Comparison of ENCODE assay signal across 12 cellular contexts in the genomic region with DNA sequence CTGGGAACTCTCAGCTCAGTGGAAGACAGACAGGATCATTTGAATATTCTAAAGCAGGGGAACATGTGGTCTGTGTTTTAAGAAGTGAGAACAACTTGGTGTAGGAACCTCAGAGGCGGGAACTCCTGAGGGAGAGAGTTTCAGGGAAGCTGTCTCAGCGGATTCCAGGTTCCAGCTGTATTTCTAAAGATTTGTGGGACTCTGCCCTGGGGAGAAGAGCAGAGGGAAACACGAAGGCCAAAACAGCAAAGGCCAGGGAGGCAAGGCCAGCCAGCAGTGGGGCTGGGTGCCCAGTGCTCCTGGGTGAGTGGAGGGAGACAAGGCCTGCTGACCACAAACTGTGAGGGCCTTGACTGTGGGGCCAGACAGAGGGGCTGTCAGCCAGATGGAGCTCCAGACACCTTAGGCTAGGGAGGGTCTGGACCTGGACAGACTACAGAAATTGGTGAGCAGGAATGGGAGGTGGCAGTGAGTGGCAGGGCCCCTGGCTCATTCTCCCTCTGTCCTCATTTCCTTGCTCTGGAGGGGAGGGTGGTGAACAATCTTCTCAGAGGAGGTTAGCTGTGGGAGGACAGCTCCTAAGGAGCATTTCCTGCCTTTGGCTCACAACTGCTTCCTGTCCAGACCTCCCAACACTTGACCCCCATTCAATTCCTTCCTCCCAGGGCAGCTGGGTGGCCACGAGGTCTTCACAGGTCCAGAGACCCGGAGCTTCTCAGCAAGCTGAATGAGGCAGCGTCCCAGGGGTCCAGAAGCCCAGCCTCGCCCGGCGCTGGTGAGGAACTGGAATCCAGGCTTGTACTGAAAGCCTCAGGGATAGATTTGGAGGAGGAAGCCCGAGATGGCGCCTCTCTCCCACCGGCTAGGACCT. TPM values are rescaled to one million over a fixed set of nuclear protein-coding genes. Genes with fewer than 3 reads are reported as not detected.
A peak's percentile ranks its signal among the peaks of the same experiment; 100 is the strongest.
DNase-seq lines count a peak whose midpoint lies in the region; TF ChIP-seq lines count a peak whose summit lies in the region.
"Had no signal": no experiment of that assay in that cellular context is flagged by ENCODE, and none has a peak within 500 bp of the region (broad histone marks: within the 10 kb centered on the region; RNA-seq: fewer than 3 reads in every experiment).

No MANE protein-coding gene starts in this region.

- WGBS in mesendoderm (ENCODE audit: extremely low coverage, insufficient coverage, low lambda C conversion rate), result no CpG with 5 or more reads among the region's 12 CpGs

- no peaks in the 10 kb centered on the region for H3K27me3 Mint-ChIP-seq in MCF 10A (ENCODE audit: insufficient read depth, unreplicated experiment)

- H3K9ac ChIP-seq in mesendoderm (ENCODE audit: low read length) (peak overlapping the region; percentile 44), MM.1S (ENCODE audit: low read length) (no peak overlapping the region)

- no peaks in the 10 kb centered on the region for H4K20me1 ChIP-seq in MM.1S (ENCODE audit: insufficient read depth, low read length)

- no peak overlapping the region for H4K5ac ChIP-seq in mesendoderm (ENCODE audit: low read length)

- peak overlapping the region; percentile 43 for H2BK5ac ChIP-seq in mesendoderm (ENCODE audit: low read length)

- BruUV-seq in MCF 10A (replicated peaks; lab: Mats Ljungman, UMichigan), result no TSS peak

- no peak overlapping the region for H2AFZ ChIP-seq in MM.1S (ENCODE audit: low read length)

- peak overlapping the region; percentile 41 for H2AK5ac ChIP-seq in mesendoderm (ENCODE audit: low read length)

- H3K36me3 ChIP-seq in breast epithelium, result no peaks in the 10 kb centered on the region
- H3K36me3 ChIP-seq in mesendoderm (ENCODE audit: control insufficient read depth, insufficient read depth, low read length), result no peaks in the 10 kb centered on the region
- H3K36me3 ChIP-seq in MM.1S (replicated peaks; ENCODE audit: insufficient read depth, low read length), result no peaks in the 10 kb centered on the region
- H3K36me3 ChIP-seq: SJCRH30 had no signal

- H3F3A ChIP-seq in MM.1S (ENCODE audit: insufficient read depth, low read length), result no peaks in the 10 kb centered on the region

- peak overlapping the region in 1 of 2 donors; percentile 84 for H3K27ac ChIP-seq in breast epithelium
- H3K27ac ChIP-seq in mesendoderm (ENCODE audit: low read depth, low read length), result peak overlapping the region; percentile 31
- no peak overlapping the region for H3K27ac ChIP-seq in MM.1S (ENCODE audit: low read length)
- H3K27ac ChIP-seq: SJCRH30 had no signal

- no peak for TF ChIP-seq CTCF in MCF 10A (IDR thresholded peaks at IDR 0.05; ENCODE audit: unreplicated experiment)
- no peak for TF ChIP-seq CTCF in breast epithelium (IDR thresholded peaks at IDR 0.05)
- no peak for TF ChIP-seq CTCF in cardiac fibroblast (IDR thresholded peaks at IDR 0.05; ENCODE audit: low read depth, low read length)
- no peak for TF ChIP-seq CTCF in MM.1S (IDR thresholded peaks at IDR 0.05; ENCODE audit: low read length)

- no peak overlapping the region for H3K4me3 ChIP-seq in breast epithelium
- H3K4me3 ChIP-seq in cardiac fibroblast (replicated peaks in 1 of 2; ENCODE audit: low read depth in 2 of 2, low read length in 2 of 2), result no peak overlapping the region
- H3K4me3 ChIP-seq in mesendoderm (ENCODE audit: low read length), result no peak overlapping the region
- no peak overlapping the region for H3K4me3 ChIP-seq in MM.1S (ENCODE audit: low read length)
- H3K4me3 ChIP-seq: SJCRH30 had no signal

- H3K4me3 Mint-ChIP-seq in MCF 10A (ENCODE audit: unreplicated experiment), result no peak overlapping the region
- H3K4me3 Mint-ChIP-seq: central memory CD8-positive, alpha-beta T cell had no signal

- intact Hi-C loops in MCF 10A (cut with micrococcal nuclease) (no loop called here), breast epithelium (cut with DNase I; ENCODE audit: low total_unique reads) (no loop called here)

- H3K79me1 ChIP-seq in mesendoderm (ENCODE audit: low read length), result no peaks in the 10 kb centered on the region

- H3K4me2 ChIP-seq in mesendoderm (ENCODE audit: low read length), result no peak overlapping the region
- no peak overlapping the region for H3K4me2 ChIP-seq in MM.1S (ENCODE audit: low read depth, low read length)

- DNase-seq in MCF 10A (ENCODE audit: unreplicated experiment), result no peak
- DNase-seq in breast epithelium (ENCODE audit: low spot score in 2 of 2), result no peak
- peak; percentile 43 to 82 for DNase-seq in cardiac fibroblast (ENCODE audit: low read depth in 2 of 2)
- DNase-seq in mesendoderm, result peak; percentile 59
- no peak for DNase-seq in MM.1S
- DNase-seq in NCI-H146 (lab: John Stamatoyannopoulos, UW), result no peak
- DNase-seq in NCI-H187 (lab: John Stamatoyannopoulos, UW), result no peak
- DNase-seq in HEK293T (ENCODE audit: extremely low spot score), result no peak
- DNase-seq: activated CD8-positive, alpha-beta memory T cell treated with anti-CD3 and anti-CD28 coated beads for 24 hours; NCI-H1105; SJCRH30 had no signal

- peaks cover 17% of the 10 kb centered on the region for H3K4me1 Mint-ChIP-seq in MCF 10A (ENCODE audit: insufficient read depth, unreplicated experiment)

- peak overlapping the region; percentile 19 for H3K18ac ChIP-seq in mesendoderm (ENCODE audit: low read length)

- TF ChIP-seq POLR2A in breast epithelium (IDR thresholded peaks at IDR 0.05), result no peak

- H3K9me3 Mint-ChIP-seq in MCF 10A (ENCODE audit: unreplicated experiment), result no peaks in the 10 kb centered on the region
- H3K9me3 Mint-ChIP-seq: central memory CD8-positive, alpha-beta T cell had no signal

- H4K8ac ChIP-seq in mesendoderm (ENCODE audit: low read depth, low read length), result no peak overlapping the region

- no peaks in the 10 kb centered on the region for H3K79me2 ChIP-seq in mesendoderm (ENCODE audit: control insufficient read depth, insufficient read depth, low read length)
- H3K79me2 ChIP-seq in MM.1S (ENCODE audit: low read length), result no peaks in the 10 kb centered on the region

- H3K27ac Mint-ChIP-seq in MCF 10A (ENCODE audit: low read depth, unreplicated experiment), result peak overlapping the region; percentile 87

- H3K9me3 ChIP-seq in breast epithelium, result no peaks in the 10 kb centered on the region
- H3K9me3 ChIP-seq in MM.1S (replicated peaks; ENCODE audit: insufficient read depth, low read length), result no peaks in the 10 kb centered on the region
- H3K9me3 ChIP-seq: SJCRH30 had no signal

- POLR2A ChIA-PET in MCF 10A (lab: Yijun Ruan, JAX) (interaction anchor here (0.6 to 2.1 kb wide), 5 partner anchors 15 to 99 kb away, joined by 3 to 6 read pairs (median 3); partner anchors contain the start of genes FZD2 and GPATCH8), HEK293T (lab: Yijun Ruan, JAX) (interaction anchor here (0.8 to 1.9 kb wide), 8 partner anchors 8 to 155 kb away, joined by 3 to 8 read pairs (median 3); partner anchors contain the start of genes FZD2 and GPATCH8)

- H2BK120ac ChIP-seq in mesendoderm (ENCODE audit: low read depth, low read length), result peak overlapping the region; percentile 1

- H3K27me3 ChIP-seq in breast epithelium (peaks cover 0 to 7% of the 10 kb centered on the region in 2 donors), mesendoderm (ENCODE audit: insufficient read depth, low read length, poor library complexity) (peaks cover 4% of the 10 kb centered on the region), MM.1S (replicated peaks; ENCODE audit: insufficient read depth, low read length) (peaks cover 10% of the 10 kb centered on the region; the same call in 1 of the 2 replicates)
- H3K27me3 ChIP-seq: SJCRH30 had no signal

- H2BK15ac ChIP-seq in mesendoderm (replicated peaks; ENCODE audit: low read depth), result no peak overlapping the region

- no peaks in the 10 kb centered on the region for H3K36me3 Mint-ChIP-seq in MCF 10A (ENCODE audit: insufficient read depth, unreplicated experiment)

- CTCF ChIA-PET in MCF 10A (lab: Yijun Ruan, JAX) (interaction anchor here (0.6 to 6.2 kb wide), 8 partner anchors 9 to 101 kb away, joined by 3 to 65 read pairs (median 4); partner anchors contain the start of gene FZD2), HEK293T (lab: Yijun Ruan, JAX) (interaction anchor here (1.1 to 1.7 kb wide), 3 partner anchors 13 to 101 kb away, joined by 3 to 7 read pairs (median 4); no protein-coding TSS in a partner anchor)

- no peaks in the 10 kb centered on the region for H3K9me2 ChIP-seq in MM.1S (replicated peaks; ENCODE audit: insufficient read depth, low read length)

- no peak overlapping the region for H3K23ac ChIP-seq in mesendoderm (ENCODE audit: low read length)

- no peaks in the 10 kb centered on the region for H3K4me1 ChIP-seq in breast epithelium
- peaks cover 13% of the 10 kb centered on the region for H3K4me1 ChIP-seq in mesendoderm (ENCODE audit: control insufficient read depth, low read depth, low read length)
- H3K4me1 ChIP-seq in MM.1S (ENCODE audit: low read length), result no peaks in the 10 kb centered on the region

- H3K56ac ChIP-seq in mesendoderm (ENCODE audit: low read length), result peak overlapping the region; percentile 80

- H3K4ac ChIP-seq in mesendoderm (ENCODE audit: low read depth, low read length), result peak overlapping the region; percentile 46

TF ChIP-seq in HEK293T, 16 proteins besides CTCF, POLR2A, EP300 and RAD21:
- no peak for TF ChIP-seq SP1 (IDR thresholded peaks at IDR 0.05)
- no peak for TF ChIP-seq SUZ12 (IDR thresholded peaks at IDR 0.05)
- no peak for TF ChIP-seq FOXA1 (IDR thresholded peaks at IDR 0.05)
- no peak; the same call in 1 of the 2 replicates for TF ChIP-seq L3MBTL2 (conservative IDR thresholded peaks at IDR 0.05)
- no peak for TF ChIP-seq FOXK2 (IDR thresholded peaks at IDR 0.05)
- TF ChIP-seq HDGF (IDR thresholded peaks at IDR 0.05; ENCODE audit: borderline replicate concordance), result no peak
- TF ChIP-seq CTBP1 (IDR thresholded peaks at IDR 0.05; ENCODE audit: borderline replicate concordance), result no peak
- TF ChIP-seq TARDBP (IDR thresholded peaks at IDR 0.05), result no peak
- TF ChIP-seq, protein P1, sequence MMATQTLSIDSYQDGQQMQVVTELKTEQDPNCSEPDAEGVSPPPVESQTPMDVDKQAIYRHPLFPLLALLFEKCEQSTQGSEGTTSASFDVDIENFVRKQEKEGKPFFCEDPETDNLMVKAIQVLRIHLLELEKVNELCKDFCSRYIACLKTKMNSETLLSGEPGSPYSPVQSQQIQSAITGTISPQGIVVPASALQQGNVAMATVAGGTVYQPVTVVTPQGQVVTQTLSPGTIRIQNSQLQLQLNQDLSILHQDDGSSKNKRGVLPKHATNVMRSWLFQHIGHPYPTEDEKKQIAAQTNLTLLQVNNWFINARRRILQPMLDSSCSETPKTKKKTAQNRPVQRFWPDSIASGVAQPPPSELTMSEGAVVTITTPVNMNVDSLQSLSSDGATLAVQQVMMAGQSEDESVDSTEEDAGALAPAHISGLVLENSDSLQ (IDR thresholded peaks at IDR 0.05), result no peak
- TF ChIP-seq BHLHE40 (IDR thresholded peaks at IDR 0.05; ENCODE audit: borderline replicate concordance), result no peak
TF ChIP-seq in HEK293T: peak in this region for 0.

RNA-seq across cellular contexts. Expression of gene FZD2, which starts 21.0 kb away (rescaled TPM):
- total RNA-seq in MCF 10A (2022), result 6.8 and 10.1 TPM in 2 replicates
- total RNA-seq in breast epithelium, result 1 to 10 TPM; 1.9 to 3.6 (median 3.0) TPM
- polyA plus RNA-seq in mesendoderm (2013, experiment 1 of 2), result 4.3 TPM
- polyA plus RNA-seq in mesendoderm (2013, experiment 2 of 2), result 4.5 TPM

RNA-seq across cellular contexts. Expression of gene GPATCH8, which starts 33.1 kb away (rescaled TPM):
- total RNA-seq in MCF 10A (2022) (40.8 and 43.6 TPM in 2 replicates), breast epithelium (10 to 100 TPM; 36.8 to 62.5 (median 51.5) TPM)
- polyA plus RNA-seq in mesendoderm (2013, experiment 1 of 2), result 27.3 TPM
- polyA plus RNA-seq in mesendoderm (2013, experiment 2 of 2), result 27.6 TPM

Comparison
In these comparisons a context has a peak if more than half of its experiments do, and no peak if none do; other contexts are left out.
1. DNase-seq: peak in cardiac fibroblast (2 of 2) and mesendoderm (single experiment); none in MCF 10A (single experiment), breast epithelium (0 of 2), MM.1S (single experiment), NCI-H146 (single experiment), NCI-H187 (0 of 2) and HEK293T (single experiment).